In genomic region chr11:124483422-124483821, GRCh38 we compare ENCODE assay signal across 22 cellular contexts. TPM values are rescaled to one million over a fixed set of nuclear protein-coding genes. Genes with fewer than 3 reads are reported as not detected.
"Had no signal": no experiment of that assay in that cellular context is flagged by ENCODE, and none has a peak within 500 bp of the region (broad histone marks: within the 10 kb centered on the region; RNA-seq: fewer than 3 reads in every experiment).

No MANE protein-coding gene starts in this region.

- H3K4me3 ChIP-seq: cardiac muscle cell, gastroesophageal sphincter, heart right ventricle, left lung, uterus had no signal

- ATAC-seq: activated T-cell treated with anti-CD3 and anti-CD28 coated beads, Interleukin-2, amount 50 U/mL, for 4 hours; gastroesophageal sphincter; heart right ventricle; left lung; natural killer cell; stimulated activated memory B cell treated with anti-CD40 and anti-IgM and Interleukin-4, amounts not matched to agents 10 μg/mL and 1 μg/mL and 100 μg/mL, for 72 hours had no signal

- H3K4me1 ChIP-seq: gastroesophageal sphincter, left lung, uterus had no signal

- H3K9me3 ChIP-seq: gastroesophageal sphincter, heart right ventricle, left lung, uterus had no signal

- H3K27ac ChIP-seq: gastroesophageal sphincter, heart right ventricle, left lung, uterus, VCaP had no signal

- H3K27me3 ChIP-seq: cardiac muscle cell, uterus had no signal

- H3K36me3 ChIP-seq: cardiac muscle cell, gastroesophageal sphincter, heart right ventricle, left lung, uterus had no signal

- DNase-seq: activated CD4-positive, alpha-beta memory T cell treated with anti-CD3 and anti-CD28 coated beads, Interleukin-2, amount 10 ng/mL, durations not matched to agents 7 days and 5 days; activated CD4-positive, alpha-beta T cell treated with anti-CD3 and anti-CD28 coated beads for 4 hours; activated effector memory CD4-positive, alpha-beta T cell treated with Interleukin-2 at 50 U/mL for 16 hours; activated naive CD4-positive, alpha-beta T cell treated with anti-CD3 and anti-CD28 coated beads, Interleukin-2, amount 50 U/mL, for 16 hours; activated T-cell treated with anti-CD3 and anti-CD28 coated beads, Interleukin-2, amount 50 U/mL, for 4 hours; heart right ventricle; left lung; natural killer cell; nucleus accumbens; stimulated activated CD4-positive, alpha-beta T cell treated with anti-CD3 and anti-CD28 coated beads, Interleukin-2, amount 100 ng/mL, for 48 hours; T-helper 9 cell; uterus had no signal

RNA-seq across cellular contexts. Expression of gene OR8B8, which starts 37.9 kb away (rescaled TPM):
- total RNA-seq: activated CD4-positive, alpha-beta memory T cell treated with anti-CD3 and anti-CD28 coated beads, Interleukin-2, amount 10 ng/mL, durations not matched to agents 7 days and 5 days; activated T-cell treated with anti-CD3 and anti-CD28 coated beads, Interleukin-2, amount 50 U/mL, for 4 hours; astrocyte; cardiac muscle cell; dermis microvascular lymphatic vessel endothelial cell; gastroesophageal sphincter; heart right ventricle; left lung; natural killer cell; posterior vena cava; uterus had no signal
- polyA plus RNA-seq: adipose tissue, cardiac muscle cell, esophagus, heart right ventricle had no signal

RNA-seq across cellular contexts. Expression of gene OR8B4, which starts 58.8 kb away (rescaled TPM):
- total RNA-seq: activated CD4-positive, alpha-beta memory T cell treated with anti-CD3 and anti-CD28 coated beads, Interleukin-2, amount 10 ng/mL, durations not matched to agents 7 days and 5 days; activated T-cell treated with anti-CD3 and anti-CD28 coated beads, Interleukin-2, amount 50 U/mL, for 4 hours; astrocyte; cardiac muscle cell; dermis microvascular lymphatic vessel endothelial cell; gastroesophageal sphincter; heart right ventricle; left lung; natural killer cell; posterior vena cava; uterus had no signal
- polyA plus RNA-seq: adipose tissue, cardiac muscle cell, esophagus, heart right ventricle, thymus had no signal
